In genomic region chr9:135009051-135009560, GRCh38 we compare ENCODE assay signal across 1 cellular context.
TF ChIP-seq lines count a peak whose summit lies in the region.

No MANE protein-coding gene starts in this region.

TF ChIP-seq in H1, 55 proteins besides CTCF, POLR2A, EP300 and RAD21 (continued from another document):
- TF ChIP-seq, protein P1, sequence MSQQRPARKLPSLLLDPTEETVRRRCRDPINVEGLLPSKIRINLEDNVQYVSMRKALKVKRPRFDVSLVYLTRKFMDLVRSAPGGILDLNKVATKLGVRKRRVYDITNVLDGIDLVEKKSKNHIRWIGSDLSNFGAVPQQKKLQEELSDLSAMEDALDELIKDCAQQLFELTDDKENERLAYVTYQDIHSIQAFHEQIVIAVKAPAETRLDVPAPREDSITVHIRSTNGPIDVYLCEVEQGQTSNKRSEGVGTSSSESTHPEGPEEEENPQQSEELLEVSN (IDR thresholded peaks at IDR 0.05) = no peak
- TF ChIP-seq SIN3A (conservative IDR thresholded peaks at IDR 0.05 in 1 of 2, IDR thresholded peaks at IDR 0.05 in 1 of 2; ENCODE audit: low read depth in 1 of 2, low read length in 2 of 2) (no peak), TAF7 (optimal IDR thresholded peaks at IDR 0.05; ENCODE audit: borderline replicate concordance, low read depth, low read length) (no peak), RXRA (IDR thresholded peaks at IDR 0.05; ENCODE audit: insufficient read depth, low read depth, low read length) (no peak), JUND (IDR thresholded peaks at IDR 0.05; ENCODE audit: low read length) (no peak), HDAC2 (IDR thresholded peaks at IDR 0.05; ENCODE audit: borderline replicate concordance in 1 of 2, low read depth in 2 of 2, low read length in 2 of 2) (no peak), GTF2F1 (IDR thresholded peaks at IDR 0.05; ENCODE audit: borderline replicate concordance, low read depth, low read length) (no peak), KDM5A (IDR thresholded peaks at IDR 0.05; ENCODE audit: low read length) (no peak), CHD2 (IDR thresholded peaks at IDR 0.05; ENCODE audit: low read length) (no peak)
- TF ChIP-seq, protein P2, sequence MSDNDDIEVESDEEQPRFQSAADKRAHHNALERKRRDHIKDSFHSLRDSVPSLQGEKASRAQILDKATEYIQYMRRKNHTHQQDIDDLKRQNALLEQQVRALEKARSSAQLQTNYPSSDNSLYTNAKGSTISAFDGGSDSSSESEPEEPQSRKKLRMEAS (IDR thresholded peaks at IDR 0.05) = no peak
